ENCODE assay signal across 18 cellular contexts in the genomic region with DNA sequence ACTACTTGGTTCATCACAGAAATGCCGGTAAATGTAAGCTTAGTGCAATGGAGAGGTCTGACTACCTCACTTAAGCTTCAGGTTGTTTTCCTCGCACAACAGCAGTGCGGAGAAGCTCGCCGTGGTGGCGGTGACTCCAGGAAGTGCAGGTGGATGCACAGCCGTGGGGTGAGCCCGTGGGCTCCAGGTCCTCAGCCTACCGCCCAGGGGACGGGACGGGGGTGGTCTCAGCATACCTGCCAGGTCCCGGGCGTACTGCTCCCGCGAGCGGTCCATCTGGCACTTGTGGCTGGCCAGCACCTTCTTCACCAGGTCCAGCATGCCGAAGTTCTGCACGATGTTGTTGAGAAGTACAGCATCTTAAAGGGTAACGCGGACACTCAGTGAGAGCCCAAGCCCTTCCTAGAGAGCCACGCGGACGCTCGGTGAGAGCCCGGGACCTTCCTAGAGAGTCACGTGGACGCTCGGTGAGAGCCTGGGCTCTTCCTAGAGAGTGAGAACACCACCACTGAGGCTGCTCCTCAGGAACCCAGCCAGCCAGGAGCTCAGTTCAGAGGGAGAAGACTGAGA. TPM values are rescaled to one million over a fixed set of nuclear protein-coding genes. Genes with fewer than 3 reads are reported as not detected.
A peak's percentile ranks its signal among the peaks of the same experiment; 100 is the strongest.
DNase-seq lines count a peak whose midpoint lies in the region; ATAC-seq and TF ChIP-seq lines count a peak whose summit lies in the region.
"Had no signal": no experiment of that assay in that cellular context is flagged by ENCODE, and none has a peak within 500 bp of the region (broad histone marks: within the 10 kb centered on the region; RNA-seq: fewer than 3 reads in every experiment).

No MANE protein-coding gene starts in this region.

- no peaks in the 10 kb centered on the region for H3K4me1 Mint-ChIP-seq in chondrocyte (ENCODE audit: low read depth)
- H3K4me1 Mint-ChIP-seq in nephron progenitor cell = peaks cover 16% of the 10 kb centered on the region
- peaks cover 4% of the 10 kb centered on the region for H3K4me1 Mint-ChIP-seq in activated T-cell treated with anti-CD3 and anti-CD28 coated beads, Interleukin-2, amount 50 U/mL, for 24 hours (ENCODE audit: low read depth)
- H3K4me1 Mint-ChIP-seq: GM23338 had no signal

- H3K4me3 Mint-ChIP-seq in chondrocyte (ENCODE audit: unreplicated experiment) = no peak overlapping the region
- no peak overlapping the region for H3K4me3 Mint-ChIP-seq in nephron progenitor cell
- no peak overlapping the region for H3K4me3 Mint-ChIP-seq in activated T-cell treated with anti-CD3 and anti-CD28 coated beads, Interleukin-2, amount 50 U/mL, for 24 hours
- H3K4me3 Mint-ChIP-seq: CD4-positive, alpha-beta T cell; GM23338; H9; IgD-negative memory B cell had no signal

- POLR2A ChIA-PET in OCI-LY7 (lab: Charles Lee) = no interaction called here

- H3K9me3 ChIP-seq in right cardiac atrium (ENCODE audit: control insufficient read depth, low read length) (no peaks in the 10 kb centered on the region), OCI-LY7 (ENCODE audit: low read length) (no peaks in the 10 kb centered on the region)
- H3K9me3 ChIP-seq: A549, Caco-2 had no signal

- H3K4me1 ChIP-seq in right cardiac atrium (ENCODE audit: control insufficient read depth, insufficient read depth, low read length) = no peaks in the 10 kb centered on the region
- no peaks in the 10 kb centered on the region for H3K4me1 ChIP-seq in OCI-LY7 (ENCODE audit: insufficient read depth, low read length, poor library complexity, severe bottlenecking)
- H3K4me1 ChIP-seq: Caco-2 had no signal

- no peaks in the 10 kb centered on the region for H3K9me2 ChIP-seq in OCI-LY7 (ENCODE audit: insufficient read depth, low read length)

- DNase-seq in Right ventricle myocardium superior (peak; percentile 20), right cardiac atrium (no peak), chondrocyte (ENCODE audit: low spot score) (peak; percentile 83), nephron progenitor cell (no peak), OCI-LY7 (ENCODE audit: low spot score) (no peak), kidney tubule cell (ENCODE audit: low spot score) (no peak)
- no peak for DNase-seq in activated T-cell treated with anti-CD3 and anti-CD28 coated beads, Interleukin-2, amount 50 U/mL, for 24 hours
- DNase-seq: AML-193; Caco-2; CD4-positive, alpha-beta T cell; H9 had no signal

- H3K36me3 ChIP-seq in OCI-LY7 (ENCODE audit: insufficient read depth, low read length) = peaks cover 24% of the 10 kb centered on the region

- H3K9me3 Mint-ChIP-seq in chondrocyte (ENCODE audit: low read depth) (no peaks in the 10 kb centered on the region), nephron progenitor cell (no peaks in the 10 kb centered on the region)
- no peaks in the 10 kb centered on the region for H3K9me3 Mint-ChIP-seq in activated T-cell treated with anti-CD3 and anti-CD28 coated beads, Interleukin-2, amount 50 U/mL, for 24 hours
- H3K9me3 Mint-ChIP-seq: CD4-positive, alpha-beta T cell; GM23338; H9; IgD-negative memory B cell had no signal

- TF ChIP-seq CTCF in chondrocyte (IDR thresholded peaks at IDR 0.05) = no peak
- TF ChIP-seq CTCF in nephron progenitor cell (IDR thresholded peaks at IDR 0.05) = no peak
- TF ChIP-seq CTCF in OCI-LY7 (conservative IDR thresholded peaks at IDR 0.05; ENCODE audit: low read length) = no peak

- H3K27ac Mint-ChIP-seq in chondrocyte (ENCODE audit: unreplicated experiment) (no peak overlapping the region), nephron progenitor cell (peak overlapping the region; percentile 59)
- H3K27ac Mint-ChIP-seq in activated T-cell treated with anti-CD3 and anti-CD28 coated beads, Interleukin-2, amount 50 U/mL, for 24 hours = no peak overlapping the region
- H3K27ac Mint-ChIP-seq: CD4-positive, alpha-beta T cell; GM23338; H9; IgD-negative memory B cell had no signal

- 94% methylated on average over 28 of the region's 28 CpGs for WGBS in right cardiac atrium

- H3K4me3 ChIP-seq in right cardiac atrium (ENCODE audit: low read length) = no peak overlapping the region
- H3K4me3 ChIP-seq in OCI-LY7 (ENCODE audit: low read depth, low read length, poor library complexity, severe bottlenecking) = no peak overlapping the region
- H3K4me3 ChIP-seq: A549, GM23338 had no signal

- no peaks in the 10 kb centered on the region for H4K20me1 ChIP-seq in OCI-LY7 (ENCODE audit: insufficient read depth, low read length)

- no peak overlapping the region for H2AFZ ChIP-seq in OCI-LY7 (ENCODE audit: low read length)
- H2AFZ ChIP-seq: GM23338 had no signal

- H3K27me3 Mint-ChIP-seq in chondrocyte (ENCODE audit: low read depth) = no peaks in the 10 kb centered on the region
- no peaks in the 10 kb centered on the region for H3K27me3 Mint-ChIP-seq in nephron progenitor cell (ENCODE audit: low read depth, poor library complexity)
- H3K27me3 Mint-ChIP-seq in activated T-cell treated with anti-CD3 and anti-CD28 coated beads, Interleukin-2, amount 50 U/mL, for 24 hours = no peaks in the 10 kb centered on the region
- H3K27me3 Mint-ChIP-seq: CD4-positive, alpha-beta T cell; IgD-negative memory B cell had no signal

- H3K27ac ChIP-seq in right cardiac atrium (ENCODE audit: low read length) = no peak overlapping the region
- H3K27ac ChIP-seq in OCI-LY7 (ENCODE audit: low read depth, low read length, poor library complexity, severe bottlenecking) = no peak overlapping the region
- H3K27ac ChIP-seq: 22Rv1, A549, HL-60 had no signal

- CTCF ChIA-PET in OCI-LY7 (lab: Charles Lee; ENCODE audit: unreplicated experiment) = no interaction called here

- no peaks in the 10 kb centered on the region for H3K27me3 ChIP-seq in right cardiac atrium (ENCODE audit: control insufficient read depth, insufficient read depth)

- H3K36me3 Mint-ChIP-seq in chondrocyte (ENCODE audit: low read depth) (peaks cover 20% of the 10 kb centered on the region), nephron progenitor cell (ENCODE audit: low read depth) (peaks cover 23% of the 10 kb centered on the region)
- H3K36me3 Mint-ChIP-seq in activated T-cell treated with anti-CD3 and anti-CD28 coated beads, Interleukin-2, amount 50 U/mL, for 24 hours (ENCODE audit: low read depth) = peaks cover 84% of the 10 kb centered on the region
- H3K36me3 Mint-ChIP-seq: IgD-negative memory B cell had no signal

- H3K79me2 ChIP-seq in OCI-LY7 (ENCODE audit: insufficient read depth, low read depth, low read length) = no peaks in the 10 kb centered on the region

- no TSS peak for BruUV-seq in OCI-LY7 (replicated peaks; lab: Mats Ljungman, UMichigan)

- no peak overlapping the region for H3K4me2 ChIP-seq in OCI-LY7 (ENCODE audit: low read length)
- H3K4me2 ChIP-seq: A549, GM23338 had no signal

- ATAC-seq in Right ventricle myocardium superior (ENCODE audit: poor library complexity) = no peak
- no peak for ATAC-seq in right cardiac atrium
- ATAC-seq: A549, GM23338 had no signal

- intact Hi-C loops in Right ventricle myocardium superior (cut with DNase I) = no loop called here
- intact Hi-C loops in right cardiac atrium (cut with DNase I) = no loop called here
- intact Hi-C loops in OCI-LY7 (cut with micrococcal nuclease; ENCODE audit: unreplicated experiment) = no loop called here

RNA-seq across cellular contexts. Expression of gene HELZ2, which starts 17.8 kb away (rescaled TPM):
- total RNA-seq in Right ventricle myocardium superior = 9.7 TPM
- 10 to 100 TPM; 15.6 to 29.5 (median 16.2) TPM for total RNA-seq in right cardiac atrium
- 8.7 TPM for polyA plus RNA-seq in right cardiac atrium
- total RNA-seq in chondrocyte = 13.6 to 18.1 TPM (median 14.9 TPM) in 3 replicates
- total RNA-seq in OCI-LY7 (2014; rRNA removed; shearing (Covaris generic)) = 3.6 and 6.5 TPM in 2 replicates
- total RNA-seq in OCI-LY7 (2022) = 8.3 and 8.6 TPM in 2 replicates

RNA-seq across cellular contexts. Expression of gene GMEB2, which starts 35.0 kb away (rescaled TPM):
- total RNA-seq in Right ventricle myocardium superior = 5.5 TPM
- total RNA-seq in right cardiac atrium = 1 to 10 TPM; 7.0 to 7.7 (median 7.3) TPM
- 6.5 TPM for polyA plus RNA-seq in right cardiac atrium
- total RNA-seq in chondrocyte = 7.8 to 8.5 TPM (median 7.9 TPM) in 3 replicates
- total RNA-seq in OCI-LY7 (2014; rRNA removed; shearing (Covaris generic)) = 14.3 and 15.6 TPM in 2 replicates
- total RNA-seq in OCI-LY7 (2022) = 15.0 and 15.6 TPM in 2 replicates

RNA-seq across cellular contexts. Expression of gene FNDC11, which starts 37.9 kb away (rescaled TPM):
- total RNA-seq in Right ventricle myocardium superior = 0.11 TPM
- under 1 TPM in 3 of 4 donors, not detected in 1; 0.09 to 0.20 (median 0.17) TPM for total RNA-seq in right cardiac atrium
- 0.14 TPM for polyA plus RNA-seq in right cardiac atrium
- total RNA-seq in chondrocyte = 0.25 to 0.38 TPM in 2 of 3 replicates, not detected in the other
- total RNA-seq in OCI-LY7 (2014; rRNA removed; shearing (Covaris generic)) = 0.15 and 0.41 TPM in 2 replicates
- total RNA-seq in OCI-LY7 (2022) = 2.1 and 3.0 TPM in 2 replicates
- total RNA-seq: Caco-2, HT1080 had no signal

RNA-seq across cellular contexts. Expression of gene SRMS, which starts 44.3 kb away (rescaled TPM):
- total RNA-seq in Right ventricle myocardium superior = not detected
- total RNA-seq in right cardiac atrium = not detected
- not detected for polyA plus RNA-seq in right cardiac atrium
- total RNA-seq in chondrocyte = not detected in 3 replicates
- total RNA-seq in OCI-LY7 (2014; rRNA removed; shearing (Covaris generic)) = not detected in 2 replicates
- 0.42 TPM in 1 of 2 replicates, not detected in the other for total RNA-seq in OCI-LY7 (2022)
- total RNA-seq: Caco-2; CD4-positive, alpha-beta T cell; HT1080 had no signal
- polyA plus RNA-seq: A549, BJ had no signal

RNA-seq across cellular contexts. Expression of gene PTK6, which starts 54.7 kb away (rescaled TPM):
- total RNA-seq in Right ventricle myocardium superior (0.13 TPM), right cardiac atrium (under 1 TPM in 2 of 4 donors, not detected in 2; 0.09 to 0.15 TPM), chondrocyte (not detected in 3 replicates), OCI-LY7 (2022) (1.8 and 2.0 TPM in 2 replicates)
- 0.14 TPM for polyA plus RNA-seq in right cardiac atrium
- total RNA-seq in OCI-LY7 (2014; rRNA removed; shearing (Covaris generic)) = 0.05 and 0.13 TPM in 2 replicates
- total RNA-seq: HT1080 had no signal
- polyA plus RNA-seq: GM23338 had no signal

Comparison
In these comparisons a context has a peak if more than half of its experiments do, and no peak if none do; other contexts are left out.
1. DNase-seq: peak in Right ventricle myocardium superior (single experiment) and chondrocyte (single experiment); none in right cardiac atrium (0 of 3), nephron progenitor cell (single experiment), OCI-LY7 (single experiment), kidney tubule cell (single experiment) and activated T-cell treated with anti-CD3 and anti-CD28 coated beads, Interleukin-2, amount 50 U/mL, for 24 hours (single experiment).